ENCODE assay signal across 2 cellular contexts in genomic region chr19:39130337-39131254, GRCh38.
TF ChIP-seq lines count a peak whose summit lies in the region.

No MANE protein-coding gene starts in this region.

TF ChIP-seq in A549, 52 proteins besides CTCF, POLR2A, EP300 and RAD21:
- TF ChIP-seq CHD2 (IDR thresholded peaks at IDR 0.05; ENCODE audit: low read length, partially characterized antibody) (no peak), RNF2 (IDR thresholded peaks at IDR 0.05; ENCODE audit: borderline replicate concordance, low read depth) (no peak), KDM1A (IDR thresholded peaks at IDR 0.05; ENCODE audit: low read depth) (peak; percentile 30; the same call in 1 of the 2 replicates), HOXA7 (CRISPR knock-in tag; IDR thresholded peaks at IDR 0.05) (no peak), PHF8 (IDR thresholded peaks at IDR 0.05; ENCODE audit: borderline replicate concordance, low read depth) (no peak), ZFP36 (IDR thresholded peaks at IDR 0.05; ENCODE audit: borderline replicate concordance, partially characterized antibody) (peak; percentile 75)

TF ChIP-seq in K562, 482 proteins besides CTCF, POLR2A, EP300 and RAD21:
- no peak for TF ChIP-seq SAFB (IDR thresholded peaks at IDR 0.05; ENCODE audit: borderline replicate concordance, low read depth, low read length)
- TF ChIP-seq NR1H2 (CRISPR knock-in tag; IDR thresholded peaks at IDR 0.05) = no peak
- peak in 1 of 2 experiments; percentile 51; a peak in 3 of 4 replicates for TF ChIP-seq KDM1A (IDR thresholded peaks at IDR 0.05)
- 0 out of 2 replicates have a peak, but pooled peaks have one; percentile 69 for TF ChIP-seq PTBP1 (IDR thresholded peaks at IDR 0.05; ENCODE audit: low read depth, low read length)
- peak; percentile 77 for TF ChIP-seq ZFP36 (IDR thresholded peaks at IDR 0.05; ENCODE audit: low read depth, low read length, partially characterized antibody)
- TF ChIP-seq RBM25 (IDR thresholded peaks at IDR 0.05; ENCODE audit: low read depth, low read length, severe bottlenecking) = peak; percentile 69
- TF ChIP-seq KLF16 (IDR thresholded peaks at IDR 0.05) = no peak
- peak; percentile 83 for TF ChIP-seq BCOR (IDR thresholded peaks at IDR 0.05)
- no peak for TF ChIP-seq RCOR1 (IDR thresholded peaks at IDR 0.05; ENCODE audit: borderline replicate concordance in 1 of 2, low read depth in 2 of 2, low read length in 2 of 2)
